21 cellular contexts compared by ENCODE assay signal in the genomic region with DNA sequence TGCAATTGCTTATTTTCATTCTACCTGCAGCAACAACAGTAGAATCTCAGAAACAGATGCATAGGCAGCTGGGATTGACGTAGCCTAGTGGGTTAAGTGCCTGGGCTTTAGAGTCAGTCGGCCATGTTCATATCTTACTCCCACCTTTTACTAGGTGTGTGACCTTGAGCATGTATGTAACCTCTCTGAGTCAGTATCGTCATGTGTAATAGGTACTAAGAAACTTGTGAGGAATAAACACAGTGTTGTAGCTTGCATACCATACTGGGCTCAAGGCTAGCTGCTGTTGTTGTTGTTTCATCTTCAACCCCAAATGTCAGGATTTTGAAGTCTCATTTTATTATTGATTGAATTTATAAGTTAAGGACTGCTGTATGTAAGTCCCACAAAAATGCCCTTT.
"Had no signal": no experiment of that assay in that cellular context is flagged by ENCODE, and none has a peak within 500 bp of the region (broad histone marks: within the 10 kb centered on the region; RNA-seq: fewer than 3 reads in every experiment).

No MANE protein-coding gene starts in this region.

- H3K9ac ChIP-seq: parathyroid adenoma had no signal

- H3K27me3 Mint-ChIP-seq: activated CD4-positive, alpha-beta T cell treated with anti-CD3 and anti-CD28 coated beads, Interleukin-2, amount 10 ng/mL, durations not matched to agents 24 days and 14 days; stimulated activated memory B cell treated with anti-CD40 and anti-IgM and Interleukin-4, amounts not matched to agents 10 μg/mL and 1 μg/mL and 100 μg/mL, for 72 hours had no signal

- ATAC-seq: heart left ventricle; left colon; stimulated activated memory B cell treated with anti-CD40 and anti-IgM and Interleukin-4, amounts not matched to agents 10 μg/mL and 1 μg/mL and 100 μg/mL, for 72 hours had no signal

- H3K36me3 ChIP-seq: adrenal gland, gastrocnemius medialis, uterus had no signal

- H3K9me3 ChIP-seq: adrenal gland, gastrocnemius medialis, heart left ventricle, tibial nerve, uterus had no signal

- H3K4me1 Mint-ChIP-seq: neural crest cell had no signal

- FAIRE-seq: colon, islet of Langerhans had no signal

- DNase-seq: activated CD4-positive, alpha-beta T cell treated with anti-CD3 and anti-CD28 coated beads, Interleukin-2, amount 10 ng/mL, durations not matched to agents 24 days and 14 days; activated gamma-delta T cell treated with Interleukin-2 at 50 U/mL for 16 hours; activated T-cell treated with anti-CD3 and anti-CD28 coated beads, Interleukin-2, amount 50 U/mL, for 48 hours; adrenal gland; erythroblast; gastrocnemius medialis; heart left ventricle; left colon; retina; stimulated activated CD4-positive, alpha-beta T cell treated with anti-CD3 and anti-CD28 coated beads, Interleukin-12 subunit alpha, Interleukin-12 subunit beta, amount 100 ng/mL, for 4 hours; substantia nigra; T-helper 2 cell; uterus had no signal

- H3K9me3 Mint-ChIP-seq: activated CD4-positive, alpha-beta T cell treated with anti-CD3 and anti-CD28 coated beads, Interleukin-2, amount 10 ng/mL, durations not matched to agents 24 days and 14 days; stimulated activated memory B cell treated with anti-CD40 and anti-IgM and Interleukin-4, amounts not matched to agents 10 μg/mL and 1 μg/mL and 100 μg/mL, for 72 hours had no signal

- H3K27ac ChIP-seq: heart left ventricle, parathyroid adenoma, tibial nerve had no signal

- H3K4me3 ChIP-seq: adrenal gland, gastrocnemius medialis, heart left ventricle, lung, tibial nerve, uterus had no signal

- H3K27me3 ChIP-seq: adrenal gland, gastrocnemius medialis, heart left ventricle, tibial nerve, uterus had no signal

- H3K4me3 Mint-ChIP-seq: activated CD4-positive, alpha-beta T cell treated with anti-CD3 and anti-CD28 coated beads, Interleukin-2, amount 10 ng/mL, durations not matched to agents 24 days and 14 days; mesothelial cell of epicardium; neural crest cell; stimulated activated memory B cell treated with anti-CD40 and anti-IgM and Interleukin-4, amounts not matched to agents 10 μg/mL and 1 μg/mL and 100 μg/mL, for 72 hours had no signal

- H3K27ac Mint-ChIP-seq: activated CD4-positive, alpha-beta T cell treated with anti-CD3 and anti-CD28 coated beads, Interleukin-2, amount 10 ng/mL, durations not matched to agents 24 days and 14 days; mesothelial cell of epicardium had no signal
